ENCODE assay signal across 22 cellular contexts in the genomic region with DNA sequence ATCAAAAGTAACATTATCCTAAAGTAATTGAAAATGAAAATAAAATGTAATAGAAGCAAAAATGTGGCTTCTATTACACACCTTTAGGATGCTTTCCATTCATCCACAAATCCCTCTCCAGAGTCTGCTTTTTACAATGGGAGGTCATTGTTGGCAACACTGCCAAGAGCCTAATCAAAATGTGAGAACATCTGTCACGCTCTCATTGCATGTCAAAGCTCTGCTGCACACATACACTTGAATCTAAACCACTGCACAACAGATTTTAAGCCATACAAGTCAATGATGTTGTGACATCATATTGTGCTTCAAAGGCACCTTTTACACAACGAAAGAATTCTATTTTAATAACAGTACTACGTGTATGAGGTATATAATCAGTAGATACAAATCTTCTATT.
DNase-seq lines count a peak whose midpoint lies in the region; ATAC-seq lines count a peak whose summit lies in the region.
"Had no signal": no experiment of that assay in that cellular context is flagged by ENCODE, and none has a peak within 500 bp of the region (broad histone marks: within the 10 kb centered on the region; RNA-seq: fewer than 3 reads in every experiment).

No MANE protein-coding gene starts in this region.

- H3K27ac Mint-ChIP-seq in activated T-helper 2 cell treated with anti-CD3 and anti-CD28 coated beads, Interferon-gamma antibody, Interleukin-2, Interleukin-4, amounts not matched to agents 10 μg/mL and 5 μg/mL and 100 μg/mL, durations not matched to agents 14 hours and 24 hours and 36 hours, result no peak overlapping the region
- H3K27ac Mint-ChIP-seq: activated CD8-positive, alpha-beta memory T cell treated with anti-CD3 and anti-CD28 coated beads, Interleukin-2, amount 10 ng/mL, durations not matched to agents 7 days and 5 days; activated naive CD8-positive, alpha-beta T cell; activated T-helper 1 cell treated with anti-CD3 and anti-CD28 coated beads, Interleukin-12 subunit alpha, Interleukin-12 subunit beta, Interleukin-2, Interleukin-4 antibody, amounts not matched to agents 30 ng/mL and 10 ng/mL and 1 ng/mL, durations not matched to agents 14 hours and 24 hours and 36 hours; nephron progenitor cell had no signal

- ATAC-seq in HG02610 (IDR thresholded peaks at IDR 0.05; ENCODE audit: unreplicated experiment), result no peak
- ATAC-seq in GM19035 (IDR thresholded peaks at IDR 0.05; ENCODE audit: unreplicated experiment), result no peak
- ATAC-seq: activated CD8-positive, alpha-beta memory T cell treated with anti-CD3 and anti-CD28 coated beads, Interleukin-2, amount 10 ng/mL, durations not matched to agents 7 days and 5 days had no signal

- H3K4me1 Mint-ChIP-seq in activated T-helper 2 cell treated with anti-CD3 and anti-CD28 coated beads, Interferon-gamma antibody, Interleukin-2, Interleukin-4, amounts not matched to agents 10 μg/mL and 5 μg/mL and 100 μg/mL, durations not matched to agents 14 hours and 24 hours and 36 hours (ENCODE audit: low read depth), result peaks cover 6% of the 10 kb centered on the region

- DNase-seq in DMS 273 treated with DMSO at 0.1 percent for 48 hours (lab: John Stamatoyannopoulos, UW) (peak; percentile 64), NCI-H1092 treated with DMSO at 0.1 percent for 48 hours (lab: John Stamatoyannopoulos, UW) (peak; percentile 84), NCI-H2196 (lab: John Stamatoyannopoulos, UW; ENCODE audit: unreplicated experiment) (peak; percentile 73), SJCRH30 (peak in 1 of 2 experiments; percentile 51)
- no peak for DNase-seq in activated T-helper 2 cell treated with anti-CD3 and anti-CD28 coated beads, Interferon-gamma antibody, Interleukin-2, Interleukin-4, amounts not matched to agents 10 μg/mL and 5 μg/mL and 100 μg/mL, durations not matched to agents 14 hours and 24 hours and 36 hours (ENCODE audit: low spot score)
- DNase-seq: activated CD4-positive, alpha-beta T cell treated with anti-CD3 and anti-CD28 coated beads for 48 hours; activated CD8-positive, alpha-beta memory T cell treated with anti-CD3 and anti-CD28 coated beads, Interleukin-2, amount 10 ng/mL, durations not matched to agents 7 days and 5 days; effector CD8-positive, alpha-beta T cell; GOT3; left cardiac atrium; MG63; NCI-H226; nephron progenitor cell; SIG-M5; stimulated activated naive CD4-positive, alpha-beta T cell had no signal

- peaks cover 45% of the 10 kb centered on the region for H3K36me3 Mint-ChIP-seq in activated T-helper 2 cell treated with anti-CD3 and anti-CD28 coated beads, Interferon-gamma antibody, Interleukin-2, Interleukin-4, amounts not matched to agents 10 μg/mL and 5 μg/mL and 100 μg/mL, durations not matched to agents 14 hours and 24 hours and 36 hours (ENCODE audit: low read depth)

- H3K9me3 Mint-ChIP-seq in activated T-helper 2 cell treated with anti-CD3 and anti-CD28 coated beads, Interferon-gamma antibody, Interleukin-2, Interleukin-4, amounts not matched to agents 10 μg/mL and 5 μg/mL and 100 μg/mL, durations not matched to agents 14 hours and 24 hours and 36 hours, result no peaks in the 10 kb centered on the region
- H3K9me3 Mint-ChIP-seq: activated T-helper 1 cell treated with anti-CD3 and anti-CD28 coated beads, Interleukin-12 subunit alpha, Interleukin-12 subunit beta, Interleukin-2, Interleukin-4 antibody, amounts not matched to agents 30 ng/mL and 10 ng/mL and 1 ng/mL, durations not matched to agents 14 hours and 24 hours and 36 hours; nephron progenitor cell had no signal

- H3K27ac ChIP-seq in SJCRH30, result peak overlapping the region; percentile 95
- H3K27ac ChIP-seq: prostate gland, skin epidermis, tibial nerve had no signal

- no peaks in the 10 kb centered on the region for H3K9me3 ChIP-seq in SJCRH30 (replicated peaks)
- H3K9me3 ChIP-seq: MG63, prostate gland, tibial nerve had no signal

- H3K4me1 ChIP-seq in SJCRH30, result peaks cover 51% of the 10 kb centered on the region

- no peaks in the 10 kb centered on the region for H3K27me3 ChIP-seq in SJCRH30
- H3K27me3 ChIP-seq: MG63, tibial nerve had no signal

- H3K27me3 Mint-ChIP-seq in activated T-helper 2 cell treated with anti-CD3 and anti-CD28 coated beads, Interferon-gamma antibody, Interleukin-2, Interleukin-4, amounts not matched to agents 10 μg/mL and 5 μg/mL and 100 μg/mL, durations not matched to agents 14 hours and 24 hours and 36 hours (ENCODE audit: low read depth), result no peaks in the 10 kb centered on the region
- H3K27me3 Mint-ChIP-seq: activated CD8-positive, alpha-beta memory T cell treated with anti-CD3 and anti-CD28 coated beads, Interleukin-2, amount 10 ng/mL, durations not matched to agents 7 days and 5 days; activated naive CD8-positive, alpha-beta T cell had no signal

- H3K4me3 ChIP-seq in SJCRH30, result no peak overlapping the region
- H3K4me3 ChIP-seq: MG63, prostate gland, skin epidermis, tibial nerve had no signal

- no peak overlapping the region for H3K4me3 Mint-ChIP-seq in activated T-helper 2 cell treated with anti-CD3 and anti-CD28 coated beads, Interferon-gamma antibody, Interleukin-2, Interleukin-4, amounts not matched to agents 10 μg/mL and 5 μg/mL and 100 μg/mL, durations not matched to agents 14 hours and 24 hours and 36 hours (ENCODE audit: low read depth)
- H3K4me3 Mint-ChIP-seq: activated CD8-positive, alpha-beta memory T cell treated with anti-CD3 and anti-CD28 coated beads, Interleukin-2, amount 10 ng/mL, durations not matched to agents 7 days and 5 days; activated naive CD8-positive, alpha-beta T cell; activated T-helper 1 cell treated with anti-CD3 and anti-CD28 coated beads, Interleukin-12 subunit alpha, Interleukin-12 subunit beta, Interleukin-2, Interleukin-4 antibody, amounts not matched to agents 30 ng/mL and 10 ng/mL and 1 ng/mL, durations not matched to agents 14 hours and 24 hours and 36 hours; nephron progenitor cell had no signal

- intact Hi-C loops in activated T-helper 2 cell treated with anti-CD3 and anti-CD28 coated beads, Interferon-gamma antibody, Interleukin-2, Interleukin-4, amounts not matched to agents 10 μg/mL and 5 μg/mL and 100 μg/mL, durations not matched to agents 14 hours and 24 hours and 36 hours (cut with micrococcal nuclease), result no loop called here

- H3K36me3 ChIP-seq in SJCRH30, result peaks cover 25% of the 10 kb centered on the region
- H3K36me3 ChIP-seq: prostate gland had no signal
